In genomic region chr1:109773203-109773899, GRCh38 we compare ENCODE assay signal across 8 cellular contexts. TPM values are rescaled to one million over a fixed set of nuclear protein-coding genes. Genes with fewer than 3 reads are reported as not detected.
DNase-seq lines count a peak whose midpoint lies in the region; ATAC-seq, FAIRE-seq and TF ChIP-seq lines count a peak whose summit lies in the region.

No MANE protein-coding gene starts in this region.

- no peak overlapping the region for H3K27ac ChIP-seq in 22Rv1
- no peak overlapping the region for H3K27ac ChIP-seq in right lobe of liver

- peak overlapping the region; percentile 61 for H3K27ac Mint-ChIP-seq in chondrocyte (ENCODE audit: unreplicated experiment)

- H3K27me3 ChIP-seq in right lobe of liver: no peaks in the 10 kb centered on the region

- peak; percentile 30 for FAIRE-seq in GM12892 (lab: Jason Lieb, UNC)

- no peaks in the 10 kb centered on the region for H3K27me3 Mint-ChIP-seq in chondrocyte (ENCODE audit: low read depth)

- ATAC-seq in HG03159 (IDR thresholded peaks at IDR 0.05; ENCODE audit: unreplicated experiment): peak; percentile 64
- peak; percentile 90 to 92 (median 92) for ATAC-seq in right lobe of liver

- no peak overlapping the region for H3K4me3 ChIP-seq in right lobe of liver

- H3K36me3 Mint-ChIP-seq in chondrocyte (ENCODE audit: low read depth): no peaks in the 10 kb centered on the region

- DNase-seq in GM12892 (ENCODE audit: insufficient read length): peak; percentile 63
- peak; percentile 73 for DNase-seq in NCI-H446 treated with DMSO at 0.1 percent for 48 hours (lab: John Stamatoyannopoulos, UW)
- peak; percentile 59 to 68 for DNase-seq in activated CD4-positive, alpha-beta T cell treated with anti-CD3 and anti-CD28 coated beads for 4 hours
- DNase-seq in chondrocyte (ENCODE audit: low spot score): peak; percentile 87
- peak; percentile 82 to 86 (median 85) for DNase-seq in right lobe of liver
- peak; percentile 42 to 70 (median 47) for DNase-seq in stimulated activated CD4-positive, alpha-beta T cell treated with anti-CD3 and anti-CD28 coated beads, TNF-alpha, amount 100 ng/mL, for 24 hours (ENCODE audit: low read depth in 3 of 3)

- WGBS in right lobe of liver (ENCODE audit: insufficient coverage, low coverage, low lambda C conversion rate, missing lambda C conversion rate): 16% methylated on average over 7 of the region's 17 CpGs

- no peaks in the 10 kb centered on the region for H3K4me1 ChIP-seq in right lobe of liver

- TF ChIP-seq CTCF in 22Rv1 (IDR thresholded peaks at IDR 0.05) (peak; percentile 93), chondrocyte (IDR thresholded peaks at IDR 0.05) (peak; percentile 92), right lobe of liver (IDR thresholded peaks at IDR 0.05) (peak; percentile 82 to 91 (median 87))

- H3K4me3 Mint-ChIP-seq in chondrocyte (ENCODE audit: unreplicated experiment): no peak overlapping the region

- no peaks in the 10 kb centered on the region for H3K9me3 Mint-ChIP-seq in chondrocyte (ENCODE audit: low read depth)

- H3K4me1 Mint-ChIP-seq in chondrocyte (ENCODE audit: low read depth): peaks cover 18% of the 10 kb centered on the region

- intact Hi-C loops in right lobe of liver (cut with DNase I): loop anchor here (5.0 to 10.0 kb wide), 2 partner anchors 131 to 229 kb away; partner anchors contain the start of gene GNAI3 (in 1 of the 2)

- TF ChIP-seq POLR2A in GM12892 (IDR thresholded peaks at IDR 0.05; ENCODE audit: low read depth, low read length) (no peak), right lobe of liver (IDR thresholded peaks at IDR 0.05) (no peak)

- no peaks in the 10 kb centered on the region for H3K9me3 ChIP-seq in right lobe of liver

- no peaks in the 10 kb centered on the region for H3K36me3 ChIP-seq in right lobe of liver

RNA-seq across cellular contexts. Expression of gene EPS8L3, which starts 9.6 kb away (rescaled TPM):
- polyA plus RNA-seq in GM12892 (2012; ENCODE audit: missing spikeins): not detected
- total RNA-seq in chondrocyte: not detected in 3 replicates
- 1 to 10 TPM in 3 of 6 experiments, not detected in 3; 3.2 to 4.7 (median 3.3) TPM for total RNA-seq in right lobe of liver

RNA-seq across cellular contexts. Expression of gene GSTM3, which starts 32.5 kb away (rescaled TPM):
- polyA plus RNA-seq in GM12892 (2012; ENCODE audit: missing spikeins): 3.1 TPM
- total RNA-seq in chondrocyte (51.2 to 63.8 TPM (median 61.5 TPM) in 3 replicates), right lobe of liver (10 to 100 TPM in 3 of 6 experiments, 1 to 10 TPM in 3; 1.2 to 19.2 (median 10.6) TPM)
